ENCODE assay signal across 1 cellular context in genomic region chr6:27502508-27503435, GRCh38.
TF ChIP-seq lines count a peak whose summit lies in the region.

No MANE protein-coding gene starts in this region.

TF ChIP-seq in H1, 55 proteins besides CTCF, POLR2A, EP300 and RAD21 (continued from another document):
- peak; percentile 45; the same call in 1 of the 2 replicates for TF ChIP-seq ATF2 (IDR thresholded peaks at IDR 0.05; ENCODE audit: low read length)
- TF ChIP-seq RBBP5 (IDR thresholded peaks at IDR 0.05; ENCODE audit: borderline replicate concordance, low read depth, low read length): peak; percentile 95; the same call in 1 of the 2 replicates
- no peak for TF ChIP-seq CBX8 (IDR thresholded peaks at IDR 0.05; ENCODE audit: borderline replicate concordance, low read depth, low read length)
- no peak for TF ChIP-seq BCL11A (IDR thresholded peaks at IDR 0.05; ENCODE audit: low read depth in 2 of 2, low read length in 2 of 2)
- peak; percentile 79; the same call in 1 of the 2 replicates for TF ChIP-seq KDM1A (IDR thresholded peaks at IDR 0.05; ENCODE audit: borderline replicate concordance, low read length)
- no peak for TF ChIP-seq MAX (IDR thresholded peaks at IDR 0.05)
- TF ChIP-seq SIN3A (conservative IDR thresholded peaks at IDR 0.05 in 1 of 2, IDR thresholded peaks at IDR 0.05 in 1 of 2; ENCODE audit: low read depth in 1 of 2, low read length in 2 of 2): peak in 1 of 2 experiments; percentile 22; a peak in 2 of 4 replicates
- TF ChIP-seq POU5F1 (IDR thresholded peaks at IDR 0.05; ENCODE audit: low read depth, low read length): 0 out of 2 replicates have a peak, but pooled peaks have one; percentile 14
- no peak for TF ChIP-seq RNF2 (IDR thresholded peaks at IDR 0.05; ENCODE audit: borderline replicate concordance, low read depth, low read length, missing control alignments, poor library complexity, severe bottlenecking)
- TF ChIP-seq SAP30 (IDR thresholded peaks at IDR 0.05; ENCODE audit: insufficient read depth, insufficient replicate concordance, low read length): peak; percentile 60
- TF ChIP-seq HDAC2 (IDR thresholded peaks at IDR 0.05; ENCODE audit: borderline replicate concordance in 1 of 2, low read depth in 2 of 2, low read length in 2 of 2): peak in 1 of 2 experiments; percentile 32; a peak in 1 of 4 replicates
- TF ChIP-seq TAF7 (optimal IDR thresholded peaks at IDR 0.05; ENCODE audit: borderline replicate concordance, low read depth, low read length): peak; percentile 57
- no peak for TF ChIP-seq POLR2AphosphoS5 (IDR thresholded peaks at IDR 0.05; ENCODE audit: low read depth, low read length)
- TF ChIP-seq CEBPB (IDR thresholded peaks at IDR 0.05; ENCODE audit: low read depth, low read length): 0 out of 2 replicates have a peak, but pooled peaks have one; percentile 22
- peak; percentile 98 for TF ChIP-seq ASH2L (IDR thresholded peaks at IDR 0.05; ENCODE audit: low read length)
- no peak for TF ChIP-seq CTBP2 (IDR thresholded peaks at IDR 0.05; ENCODE audit: borderline replicate concordance, insufficient read depth, insufficient read length, low read length)
- TF ChIP-seq TBP (IDR thresholded peaks at IDR 0.05; ENCODE audit: low read depth, low read length): peak; percentile 99
- TF ChIP-seq NANOG (IDR thresholded peaks at IDR 0.05; ENCODE audit: insufficient read depth, low read depth, low read length, poor library complexity, severe bottlenecking): no peak
- TF ChIP-seq MAFK (IDR thresholded peaks at IDR 0.05; ENCODE audit: low read depth, low read length): peak; percentile 18; the same call in 1 of the 2 replicates
- TF ChIP-seq BACH1 (IDR thresholded peaks at IDR 0.05; ENCODE audit: low read length): no peak
TF ChIP-seq in H1: peak in this region for 13.
